ENCODE assay signal across 8 cellular contexts in genomic region chr20:17682103-17682888, GRCh38. TPM values are rescaled to one million over a fixed set of nuclear protein-coding genes. Genes with fewer than 3 reads are reported as not detected.
DNase-seq lines count a peak whose midpoint lies in the region; ATAC-seq and TF ChIP-seq lines count a peak whose summit lies in the region.

TSS of gene RRBP1 (minus strand) at chr20:17682242. CDS start at chr20:17660507, 21,735 bp downstream.

- peaks cover 0 to 24% of the 10 kb centered on the region in 2 donors for H3K4me1 ChIP-seq in right atrium auricular region
- H3K4me1 ChIP-seq in vagina = peaks cover 31% of the 10 kb centered on the region

- intact Hi-C loops in vagina (cut with DNase I) = loop anchor here (5.0 to 10.0 kb wide), 4 partner anchors 113 to 285 kb away; partner anchors contain the start of genes BFSP1, MGME1 and SNX5

- H3K4me3 ChIP-seq in right atrium auricular region (peak within 1 kb of the TSS; percentile 80 to 98), vagina (peak within 1 kb of the TSS; percentile 73 to 96)

- no peaks in the 10 kb centered on the region for H3K9me3 ChIP-seq in right atrium auricular region
- no peaks in the 10 kb centered on the region for H3K9me3 ChIP-seq in vagina

- peak within 1 kb of the TSS; percentile 89 to 90 for H3K27ac ChIP-seq in right atrium auricular region
- H3K27ac ChIP-seq in vagina = peak within 1 kb of the TSS; percentile 95

- no peaks in the 10 kb centered on the region for H3K27me3 ChIP-seq in right atrium auricular region
- no peaks in the 10 kb centered on the region for H3K27me3 ChIP-seq in vagina

- TF ChIP-seq CTCF in right atrium auricular region (IDR thresholded peaks at IDR 0.05) (peak; percentile 49 to 67), vagina (IDR thresholded peaks at IDR 0.05) (peak; percentile 7 to 57 (median 30))

- TF ChIP-seq POLR2A in vagina (IDR thresholded peaks at IDR 0.05) = peak in 1 of 2 donors; percentile 92

- H3K36me3 ChIP-seq in right atrium auricular region = peaks cover 10% of the 10 kb centered on the region
- peaks cover 0 to 8% of the 10 kb centered on the region in 2 donors for H3K36me3 ChIP-seq in vagina

- DNase-seq in NCI-H187 (lab: John Stamatoyannopoulos, UW) (peak; percentile 72 to 94), T-helper 2 cell (peak; percentile 92 to 98 (median 96)), anterior cingulate cortex (lab: John Stamatoyannopoulos, UW) (peak; percentile 82 to 100 (median 99)), right atrium auricular region (ENCODE audit: low spot score) (peak; percentile 99), pulmonary artery endothelial cell (ENCODE audit: low read depth, low spot score) (peak; percentile 92), vagina (ENCODE audit: extremely low spot score in 2 of 2) (peak; percentile 98 to 99)

- ATAC-seq in GM18499 (IDR thresholded peaks at IDR 0.05; ENCODE audit: insufficient read depth, unreplicated experiment) (peak; percentile 59), HG02943 (IDR thresholded peaks at IDR 0.05; ENCODE audit: low read depth, unreplicated experiment) (peak; percentile 86)

RNA-seq across cellular contexts. Expression of gene RRBP1, which starts in this region (rescaled TPM):
- total RNA-seq in right atrium auricular region (10 to 100 TPM; 52.0 to 57.7 TPM), pulmonary artery endothelial cell (102 and 132 TPM in 2 replicates), vagina (79.8 TPM)

Comparison
In these comparisons a context has a peak if more than half of its experiments do, and no peak if none do; other contexts are left out.
1. Peak in every context shown above with its lines: DNase-seq, ATAC-seq, H3K4me3 ChIP-seq and H3K27ac ChIP-seq.